8 cellular contexts compared by ENCODE assay signal in the genomic region with DNA sequence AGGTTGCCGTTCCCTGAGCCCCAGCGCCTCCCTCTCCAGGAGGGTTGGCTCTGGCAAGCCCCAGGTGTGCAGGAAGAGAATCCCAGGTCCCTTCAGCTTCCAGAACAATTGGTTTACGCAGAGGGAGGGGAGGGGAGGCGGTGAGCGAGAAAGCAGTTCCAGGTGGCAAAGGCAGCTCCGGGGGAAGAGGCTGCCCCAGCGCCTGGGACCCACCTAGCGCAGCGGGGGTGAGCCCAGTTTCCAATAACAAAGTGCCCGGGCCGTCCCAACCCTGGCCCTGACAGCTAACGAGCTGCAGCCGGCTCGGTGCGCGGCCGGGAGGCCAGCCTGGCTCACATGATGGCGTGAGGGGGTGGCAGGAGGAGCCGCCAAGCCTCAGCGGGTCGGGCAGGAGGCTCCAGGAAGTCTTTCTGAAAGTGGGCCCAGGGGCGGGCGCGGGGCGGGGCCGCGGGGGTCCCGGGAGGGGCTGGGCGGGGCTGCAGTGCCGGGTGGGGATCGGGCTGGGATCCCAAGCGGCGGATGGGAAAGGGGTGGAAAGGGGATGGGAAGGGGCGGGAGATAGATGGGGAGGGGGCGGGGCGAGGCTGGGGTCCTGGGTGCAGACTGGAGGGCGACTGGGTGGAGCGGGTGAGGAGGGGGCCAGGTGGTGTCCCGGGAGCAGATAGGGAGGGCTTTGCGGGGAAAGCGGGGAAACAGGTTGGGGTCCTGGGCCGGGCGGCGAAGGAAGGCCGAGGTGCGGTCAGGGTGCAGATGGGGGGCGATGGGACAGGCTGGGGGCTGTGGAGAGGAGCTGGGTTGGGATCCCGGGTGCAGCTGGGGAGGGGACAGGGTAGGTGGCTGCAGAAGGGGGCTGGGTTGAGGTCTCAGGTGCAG. TPM values are rescaled to one million over a fixed set of nuclear protein-coding genes. Genes with fewer than 3 reads are reported as not detected.
DNase-seq lines count a peak whose midpoint lies in the region; ATAC-seq, FAIRE-seq and TF ChIP-seq lines count a peak whose summit lies in the region.

No MANE protein-coding gene starts in this region.

- intact Hi-C loops in uterus (cut with DNase I; ENCODE audit: low total_unique reads) = no loop called here

- H3K36me3 ChIP-seq in gastroesophageal sphincter (peaks cover 0 to 8% of the 10 kb centered on the region in 2 donors), uterus (no peaks in the 10 kb centered on the region)

- TF ChIP-seq EP300 in A549 (IDR thresholded peaks at IDR 0.05) = no peak
- TF ChIP-seq EP300 in gastroesophageal sphincter (IDR thresholded peaks at IDR 0.05) = no peak

- no peak for FAIRE-seq in A549 (lab: Jason Lieb, UNC)

- H3K4me3 ChIP-seq in A549 = peak overlapping the region; percentile 38
- peak overlapping the region; percentile 23 to 47 for H3K4me3 ChIP-seq in gastroesophageal sphincter
- H3K4me3 ChIP-seq in uterus = peak overlapping the region; percentile 15 to 39

- peaks cover 13% of the 10 kb centered on the region for H3K23me2 ChIP-seq in H9 (ENCODE audit: insufficient read length, low read depth, low read length, poor library complexity, severe bottlenecking)

- H2AK5ac ChIP-seq in H9 (ENCODE audit: insufficient read length, low read length) = no peak overlapping the region

- no peak overlapping the region for H2BK120ac ChIP-seq in H9 (ENCODE audit: low read depth, low read length, poor library complexity, severe bottlenecking)

- no peak overlapping the region for H2BK5ac ChIP-seq in H9 (ENCODE audit: insufficient read length, low read length)

- H3K4me1 Mint-ChIP-seq in H9 = peaks cover 48 to 50% of the 10 kb centered on the region in 2 experiments
- H3K4me1 Mint-ChIP-seq in activated T-helper 17 cell treated with anti-CD3 and anti-CD28 coated beads, Interleukin-2, amount 50 U/mL, for 72 hours = peaks cover 24% of the 10 kb centered on the region
- peaks cover 50 to 59% of the 10 kb centered on the region in 2 donors for H3K4me1 Mint-ChIP-seq in natural killer cell treated with Interleukin-12 subunit alpha and Interleukin-12 subunit beta and Interleukin-15 and Interleukin-18, amount 100 ng/mL, for 72 hours (ENCODE audit: low read depth in 2 of 2)

- H3K4me2 ChIP-seq in A549 (peak overlapping the region; percentile 97), H9 (ENCODE audit: insufficient read depth, insufficient read length, low read length) (peak overlapping the region; percentile 78)

- H3K9me3 ChIP-seq in A549 (no peaks in the 10 kb centered on the region), H9 (ENCODE audit: control insufficient read depth, low read depth, low read length) (no peaks in the 10 kb centered on the region), gastroesophageal sphincter (no peaks in the 10 kb centered on the region), uterus (no peaks in the 10 kb centered on the region)

- no peaks in the 10 kb centered on the region for H3K79me2 ChIP-seq in H9 (ENCODE audit: insufficient read depth, low read length)

- no peak overlapping the region for H2BK15ac ChIP-seq in H9 (ENCODE audit: low read depth, low read length)

- DNase-seq in A549 (ENCODE audit: low read depth in 1 of 2, low spot score in 1 of 2) = peak; percentile 69 to 80
- peak; percentile 96 for DNase-seq in H9
- no peak for DNase-seq in natural killer cell treated with Interleukin-12 subunit alpha and Interleukin-12 subunit beta and Interleukin-15 and Interleukin-18, amount 100 ng/mL, for 72 hours (ENCODE audit: low spot score)
- DNase-seq in uterus = peak; percentile 58 to 78

- no peak for TF ChIP-seq POLR2A in A549 (IDR thresholded peaks at IDR 0.05; ENCODE audit: low read length)
- peak in 1 of 2 donors; percentile 13 for TF ChIP-seq POLR2A in gastroesophageal sphincter (IDR thresholded peaks at IDR 0.05)
- TF ChIP-seq POLR2A in uterus (IDR thresholded peaks at IDR 0.05) = peak in 1 of 2 donors; percentile 13

- WGBS in A549 (ENCODE audit: missing lambda C conversion rate) = 6% methylated on average over 21 of the region's 48 CpGs
- WGBS in H9 (ENCODE audit: extremely low coverage, insufficient read length, low lambda C conversion rate) = no CpG with 5 or more reads among the region's 48 CpGs
- 2% methylated on average over 10 to 17 of the region's 48 CpGs for WGBS in gastroesophageal sphincter (ENCODE audit: low coverage in 1 of 2), 2 donors

- H4K91ac ChIP-seq in H9 (ENCODE audit: insufficient read length, low read depth, low read length) = no peak overlapping the region

- POLR2A ChIA-PET in A549 (lab: Yijun Ruan, JAX) = interaction anchor here (0.6 to 6.8 kb wide), 16 partner anchors 9 to 214 kb away, joined by 3 to 209 read pairs (median 8); partner anchors contain the start of gene DHRS3

- H3K79me1 ChIP-seq in H9 (ENCODE audit: insufficient read depth, low read depth, low read length, poor library complexity, severe bottlenecking) = no peaks in the 10 kb centered on the region

- H3K27ac ChIP-seq in A549 (peak overlapping the region; percentile 97 to 100), H9 (ENCODE audit: insufficient read length, low read depth, low read length) (no peak overlapping the region), gastroesophageal sphincter (peak overlapping the region; percentile 90 to 95 (median 92)), uterus (peak overlapping the region; percentile 87 to 92)

- H3K4me3 Mint-ChIP-seq in H9 = peak overlapping the region; percentile 70 to 89
- H3K4me3 Mint-ChIP-seq in activated T-helper 17 cell treated with anti-CD3 and anti-CD28 coated beads, Interleukin-2, amount 50 U/mL, for 72 hours = peak overlapping the region; percentile 59
- peak overlapping the region; percentile 87 for H3K4me3 Mint-ChIP-seq in natural killer cell treated with Interleukin-12 subunit alpha and Interleukin-12 subunit beta and Interleukin-15 and Interleukin-18, amount 100 ng/mL, for 72 hours

- no peak overlapping the region for H3K9ac ChIP-seq in H9 (ENCODE audit: extremely low read depth, insufficient read length, low read length)

- CTCF ChIA-PET in A549 (lab: Yijun Ruan, JAX) = interaction anchor here (0.6 to 2.6 kb wide), 11 partner anchors 22 to 294 kb away, joined by 3 to 7 read pairs (median 3); partner anchors contain the start of gene DHRS3

- H3K27me3 ChIP-seq in H9 (ENCODE audit: insufficient read depth, low read length) = no peaks in the 10 kb centered on the region; the same call in 1 of the 2 replicates
- no peaks in the 10 kb centered on the region for H3K27me3 ChIP-seq in gastroesophageal sphincter
- no peaks in the 10 kb centered on the region for H3K27me3 ChIP-seq in uterus

- H3K18ac ChIP-seq in H9 (ENCODE audit: insufficient read length, low read depth, low read length) = no peak overlapping the region

- no peak for TF ChIP-seq RAD21 in A549 (conservative IDR thresholded peaks at IDR 0.05 in 1 of 2, IDR thresholded peaks at IDR 0.05 in 1 of 2)

- ATAC-seq in A549 = peak; percentile 52 to 63
- peak; percentile 49 for ATAC-seq in activated T-helper 17 cell treated with anti-CD3 and anti-CD28 coated beads, Interleukin-2, amount 50 U/mL, for 72 hours (replicated peaks)
- ATAC-seq in gastroesophageal sphincter = peak; percentile 14
- peak; percentile 39 to 43 for ATAC-seq in natural killer cell treated with Interleukin-12 subunit alpha and Interleukin-12 subunit beta and Interleukin-15 and Interleukin-18, amount 100 ng/mL, for 72 hours
- ATAC-seq in GM21576 (IDR thresholded peaks at IDR 0.05; ENCODE audit: unreplicated experiment) = no peak
- ATAC-seq in HG03342 (IDR thresholded peaks at IDR 0.05; ENCODE audit: unreplicated experiment) = no peak

- H4K5ac ChIP-seq in H9 (ENCODE audit: insufficient read length, low read depth, low read length) = no peak overlapping the region

- H2AFZ ChIP-seq in H9 (ENCODE audit: low read length) = no peak overlapping the region

- no peak overlapping the region for H3T11ph ChIP-seq in H9 (ENCODE audit: low read length)

- no peak overlapping the region for H4K8ac ChIP-seq in H9 (replicated peaks; ENCODE audit: insufficient read length, low read depth, low read length)

- H3K4me1 ChIP-seq in A549 (peaks cover 82% of the 10 kb centered on the region), H9 (ENCODE audit: insufficient read depth, low read length) (peaks cover 6% of the 10 kb centered on the region; the same call in 1 of the 2 replicates), gastroesophageal sphincter (peaks cover 5 to 100% (median 89%) of the 10 kb centered on the region in 3 donors), uterus (peaks cover 8 to 23% of the 10 kb centered on the region in 2 donors)

- H3K36me3 Mint-ChIP-seq in H9 (ENCODE audit: insufficient read depth in 1 of 3, low read depth in 3 of 3) = peaks cover 0 to 24% (median 10%) of the 10 kb centered on the region in 3 experiments; a peak in 4 of 7 replicates
- peaks cover 31% of the 10 kb centered on the region for H3K36me3 Mint-ChIP-seq in activated T-helper 17 cell treated with anti-CD3 and anti-CD28 coated beads, Interleukin-2, amount 50 U/mL, for 72 hours (ENCODE audit: low read depth)
- no peaks in the 10 kb centered on the region for H3K36me3 Mint-ChIP-seq in natural killer cell treated with Interleukin-12 subunit alpha and Interleukin-12 subunit beta and Interleukin-15 and Interleukin-18, amount 100 ng/mL, for 72 hours

- H2BK12ac ChIP-seq in H9 (ENCODE audit: insufficient read length, low read depth, low read length) = no peak overlapping the region

- H2BK20ac ChIP-seq in H9 (ENCODE audit: low read depth, low read length, poor library complexity, severe bottlenecking) = no peak overlapping the region

- H3K9me3 Mint-ChIP-seq in H9 = no peaks in the 10 kb centered on the region; a peak in 1 of 5 replicates
- H3K9me3 Mint-ChIP-seq in activated T-helper 17 cell treated with anti-CD3 and anti-CD28 coated beads, Interleukin-2, amount 50 U/mL, for 72 hours = no peaks in the 10 kb centered on the region
- no peaks in the 10 kb centered on the region for H3K9me3 Mint-ChIP-seq in natural killer cell treated with Interleukin-12 subunit alpha and Interleukin-12 subunit beta and Interleukin-15 and Interleukin-18, amount 100 ng/mL, for 72 hours

- 0 out of 2 replicates have a peak overlapping the region, but pooled peaks have one; percentile 77 for H3K14ac ChIP-seq in H9 (ENCODE audit: insufficient read depth, low read length)

- H4K20me1 ChIP-seq in H9 (ENCODE audit: control insufficient read depth, insufficient read depth, insufficient read length) = no peaks in the 10 kb centered on the region

- H3K56ac ChIP-seq in H9 (ENCODE audit: insufficient read length, low read depth, low read length) = no peak overlapping the region

- TF ChIP-seq CTCF in A549 (IDR thresholded peaks at IDR 0.05) = no peak
- no peak for TF ChIP-seq CTCF in H9 (conservative IDR thresholded peaks at IDR 0.05)
- no peak for TF ChIP-seq CTCF in gastroesophageal sphincter (IDR thresholded peaks at IDR 0.05)
- no peak for TF ChIP-seq CTCF in uterus (IDR thresholded peaks at IDR 0.05)

- peak overlapping the region; percentile 62 to 92 (median 91); a peak in 6 of 7 replicates for H3K27ac Mint-ChIP-seq in H9
- peak overlapping the region; percentile 31 for H3K27ac Mint-ChIP-seq in activated T-helper 17 cell treated with anti-CD3 and anti-CD28 coated beads, Interleukin-2, amount 50 U/mL, for 72 hours
- H3K27ac Mint-ChIP-seq in natural killer cell treated with Interleukin-12 subunit alpha and Interleukin-12 subunit beta and Interleukin-15 and Interleukin-18, amount 100 ng/mL, for 72 hours = peak overlapping the region; percentile 27 to 79

- no peak overlapping the region for H3K4ac ChIP-seq in H9 (ENCODE audit: low read depth, low read length)

- no peak overlapping the region for H3K23ac ChIP-seq in H9 (ENCODE audit: insufficient read length, low read depth, low read length)

- peaks cover 26% of the 10 kb centered on the region for H3K27me3 Mint-ChIP-seq in H9 (ENCODE audit: low read depth)
- no peaks in the 10 kb centered on the region for H3K27me3 Mint-ChIP-seq in activated T-helper 17 cell treated with anti-CD3 and anti-CD28 coated beads, Interleukin-2, amount 50 U/mL, for 72 hours
- no peaks in the 10 kb centered on the region for H3K27me3 Mint-ChIP-seq in natural killer cell treated with Interleukin-12 subunit alpha and Interleukin-12 subunit beta and Interleukin-15 and Interleukin-18, amount 100 ng/mL, for 72 hours

RNA-seq across cellular contexts. Expression of gene DHRS3, which starts 22.8 kb away (rescaled TPM):
- polyA plus RNA-seq in A549 (2011; rRNA removed) (79.7 and 89.1 TPM in 2 replicates), A549 (2017; fragmentation: RNase III; extraction: RNeasy Plus Mini Kit Qiagen cat#74134 plus additional on column Dnase treatment) (56.9 to 78.9 TPM (median 62.7 TPM) in 3 replicates)
- polyA plus RNA-seq in A549 (2012; cell fraction: cytosol; rRNA removed) = 64.4 and 78.4 TPM in 2 replicates
- 119 and 124 TPM in 2 replicates for polyA plus RNA-seq in A549 (2012; cell fraction: nucleus; rRNA removed)
- 320 and 332 TPM in 2 replicates for polyA minus RNA-seq in A549 (2011; rRNA and poly(A)+ RNA removed)
- total RNA-seq in H9 (2021) (52.2 and 54.5 TPM in 2 replicates), gastroesophageal sphincter (100 to 1,000 TPM; 115 to 211 (median 186) TPM), uterus (10 to 100 TPM; 12.6 to 82.0 (median 51.5) TPM)
- total RNA-seq in activated T-helper 17 cell treated with anti-CD3 and anti-CD28 coated beads, Interleukin-2, amount 50 U/mL, for 72 hours = 10 to 100 TPM; 15.9 to 97.8 TPM
- 100 to 1,000 TPM in 1 of 2 donors, 10 to 100 TPM in 1; 96.6 to 178 TPM for total RNA-seq in natural killer cell treated with Interleukin-12 subunit alpha and Interleukin-12 subunit beta and Interleukin-15 and Interleukin-18, amount 100 ng/mL, for 72 hours

RNA-seq across cellular contexts. Expression of gene AADACL4, which starts 48.7 kb away (rescaled TPM):
- polyA plus RNA-seq in A549 (2011; rRNA removed) (not detected in 2 replicates), A549 (2017; fragmentation: RNase III; extraction: RNeasy Plus Mini Kit Qiagen cat#74134 plus additional on column Dnase treatment) (not detected in 3 replicates)
- not detected in 2 replicates for polyA plus RNA-seq in A549 (2012; cell fraction: cytosol; rRNA removed)
- not detected in 2 replicates for polyA plus RNA-seq in A549 (2012; cell fraction: nucleus; rRNA removed)
- polyA minus RNA-seq in A549 (2011; rRNA and poly(A)+ RNA removed) = not detected in 2 replicates
- total RNA-seq in H9 (2021) (not detected in 2 replicates), gastroesophageal sphincter (not detected), uterus (under 1 TPM in 2 of 4 donors, not detected in 2; 0.14 to 0.46 TPM)
- total RNA-seq in activated T-helper 17 cell treated with anti-CD3 and anti-CD28 coated beads, Interleukin-2, amount 50 U/mL, for 72 hours = not detected
- total RNA-seq in natural killer cell treated with Interleukin-12 subunit alpha and Interleukin-12 subunit beta and Interleukin-15 and Interleukin-18, amount 100 ng/mL, for 72 hours = not detected

Comparison
In these comparisons a context has a peak if more than half of its experiments do, and no peak if none do; other contexts are left out.
1. ATAC-seq: peak in A549 (2 of 2), activated T-helper 17 cell treated with anti-CD3 and anti-CD28 coated beads, Interleukin-2, amount 50 U/mL, for 72 hours (single experiment), gastroesophageal sphincter (single experiment) and natural killer cell treated with Interleukin-12 subunit alpha and Interleukin-12 subunit beta and Interleukin-15 and Interleukin-18, amount 100 ng/mL, for 72 hours (2 of 2); none in GM21576 (single experiment) and HG03342 (single experiment).
2. H3K27ac Mint-ChIP-seq: peak in every context shown above with its lines; median percentile 91 in H9; 53 in natural killer cell treated with Interleukin-12 subunit alpha and Interleukin-12 subunit beta and Interleukin-15 and Interleukin-18, amount 100 ng/mL, for 72 hours; 31 in activated T-helper 17 cell treated with anti-CD3 and anti-CD28 coated beads, Interleukin-2, amount 50 U/mL, for 72 hours.
3. Peak in every context shown above with its lines, with median percentiles within 50 percentile points of each other: H3K4me3 ChIP-seq and H3K4me3 Mint-ChIP-seq.